16 cellular contexts compared by ENCODE assay signal in genomic region chr19:14492756-14493337, GRCh38. TPM values are rescaled to one million over a fixed set of nuclear protein-coding genes. Genes with fewer than 3 reads are reported as not detected.
DNase-seq lines count a peak whose midpoint lies in the region; ATAC-seq and TF ChIP-seq lines count a peak whose summit lies in the region.
"Had no signal": no experiment of that assay in that cellular context is flagged by ENCODE, and none has a peak within 500 bp of the region (broad histone marks: within the 10 kb centered on the region; RNA-seq: fewer than 3 reads in every experiment).

No MANE protein-coding gene starts in this region.

- peak; percentile 83 for DNase-seq in DMS 273 (lab: John Stamatoyannopoulos, UW; ENCODE audit: unreplicated experiment)
- DNase-seq in DMS 273 treated with DMSO at 0.1 percent for 48 hours (lab: John Stamatoyannopoulos, UW), result no peak
- no peak for DNase-seq in neural crest cell (ENCODE audit: low read depth, low spot score)
- no peak for DNase-seq in RKO (ENCODE audit: low spot score)
- DNase-seq: activated CD4-positive, alpha-beta T cell treated with anti-CD3 and anti-CD28 coated beads, Interleukin-2, amount 10 ng/mL, durations not matched to agents 24 days and 14 days; activated gamma-delta T cell; mesenchymal stem cell; NCI-H526 treated with DMSO at 0.1 percent for 48 hours; Right ventricle myocardium superior; spleen; stimulated activated CD4-positive, alpha-beta T cell treated with anti-CD3 and anti-CD28 coated beads, Interleukin-4, amount 100 ng/mL, for 4 hours; upper lobe of right lung had no signal

- TF ChIP-seq CTCF in neural crest cell (conservative IDR thresholded peaks at IDR 0.05), result no peak

- H3K4me1 Mint-ChIP-seq in activated T-helper 17 cell treated with anti-CD3 and anti-CD28 coated beads, Interleukin-2, amount 50 U/mL, for 72 hours, result peaks cover 13% of the 10 kb centered on the region
- peaks cover 30% of the 10 kb centered on the region for H3K4me1 Mint-ChIP-seq in neural crest cell

- H3K4me3 Mint-ChIP-seq in activated T-helper 17 cell treated with anti-CD3 and anti-CD28 coated beads, Interleukin-2, amount 50 U/mL, for 72 hours, result no peak overlapping the region
- H3K4me3 Mint-ChIP-seq in neural crest cell, result peak overlapping the region; percentile 66
- H3K4me3 Mint-ChIP-seq: activated CD4-positive, alpha-beta T cell treated with anti-CD3 and anti-CD28 coated beads, Interleukin-2, amount 10 ng/mL, durations not matched to agents 24 days and 14 days had no signal

- peak overlapping the region; percentile 61 for H3K27ac Mint-ChIP-seq in activated T-helper 17 cell treated with anti-CD3 and anti-CD28 coated beads, Interleukin-2, amount 50 U/mL, for 72 hours
- peak overlapping the region; percentile 35 for H3K27ac Mint-ChIP-seq in neural crest cell (ENCODE audit: unreplicated experiment)
- H3K27ac Mint-ChIP-seq: activated CD4-positive, alpha-beta T cell treated with anti-CD3 and anti-CD28 coated beads, Interleukin-2, amount 10 ng/mL, durations not matched to agents 24 days and 14 days had no signal

- no peaks in the 10 kb centered on the region for H3K27me3 Mint-ChIP-seq in activated T-helper 17 cell treated with anti-CD3 and anti-CD28 coated beads, Interleukin-2, amount 50 U/mL, for 72 hours
- H3K27me3 Mint-ChIP-seq in neural crest cell (ENCODE audit: low read depth), result no peaks in the 10 kb centered on the region
- H3K27me3 Mint-ChIP-seq: activated CD4-positive, alpha-beta T cell treated with anti-CD3 and anti-CD28 coated beads, Interleukin-2, amount 10 ng/mL, durations not matched to agents 24 days and 14 days had no signal

- no peak for ATAC-seq in activated T-helper 17 cell treated with anti-CD3 and anti-CD28 coated beads, Interleukin-2, amount 50 U/mL, for 72 hours (replicated peaks)
- no peak for ATAC-seq in GM18498 (IDR thresholded peaks at IDR 0.05; ENCODE audit: unreplicated experiment)
- ATAC-seq: esophagus mucosa, gastroesophageal sphincter, upper lobe of right lung had no signal

- H3K36me3 Mint-ChIP-seq in activated T-helper 17 cell treated with anti-CD3 and anti-CD28 coated beads, Interleukin-2, amount 50 U/mL, for 72 hours (ENCODE audit: low read depth), result peaks cover 34% of the 10 kb centered on the region
- peaks cover 16% of the 10 kb centered on the region for H3K36me3 Mint-ChIP-seq in neural crest cell (ENCODE audit: low read depth)

- H3K9me3 Mint-ChIP-seq in activated T-helper 17 cell treated with anti-CD3 and anti-CD28 coated beads, Interleukin-2, amount 50 U/mL, for 72 hours, result no peaks in the 10 kb centered on the region
- H3K9me3 Mint-ChIP-seq in neural crest cell, result no peaks in the 10 kb centered on the region
- H3K9me3 Mint-ChIP-seq: activated CD4-positive, alpha-beta T cell treated with anti-CD3 and anti-CD28 coated beads, Interleukin-2, amount 10 ng/mL, durations not matched to agents 24 days and 14 days had no signal

RNA-seq across cellular contexts. Expression of gene GIPC1, which starts 3.1 kb away (rescaled TPM):
- total RNA-seq in activated T-helper 17 cell treated with anti-CD3 and anti-CD28 coated beads, Interleukin-2, amount 50 U/mL, for 72 hours, result 10 to 100 TPM; 23.4 to 44.9 TPM
- total RNA-seq in neural crest cell, result 72.5 and 73.0 TPM in 2 replicates

RNA-seq across cellular contexts. Expression of gene PTGER1, which starts 17.7 kb away (rescaled TPM):
- total RNA-seq in activated T-helper 17 cell treated with anti-CD3 and anti-CD28 coated beads, Interleukin-2, amount 50 U/mL, for 72 hours, result under 1 TPM in 1 of 2 donors, not detected in 1; 0.17 TPM
- total RNA-seq in neural crest cell, result 0.27 and 0.40 TPM in 2 replicates
- total RNA-seq: Right ventricle myocardium superior had no signal

RNA-seq across cellular contexts. Expression of gene DNAJB1, which starts 25.4 kb away (rescaled TPM):
- total RNA-seq in activated T-helper 17 cell treated with anti-CD3 and anti-CD28 coated beads, Interleukin-2, amount 50 U/mL, for 72 hours, result 100 to 1,000 TPM in 1 of 2 donors, 10 to 100 TPM in 1; 79.4 to 140 TPM
- 89.4 and 94.2 TPM in 2 replicates for total RNA-seq in neural crest cell

RNA-seq across cellular contexts. Expression of gene TECR, which starts 36.5 kb away (rescaled TPM):
- 100 to 1,000 TPM; 100 to 139 TPM for total RNA-seq in activated T-helper 17 cell treated with anti-CD3 and anti-CD28 coated beads, Interleukin-2, amount 50 U/mL, for 72 hours
- total RNA-seq in neural crest cell, result 177 and 185 TPM in 2 replicates

RNA-seq across cellular contexts. Expression of gene PKN1, which starts 59.7 kb away (rescaled TPM):
- total RNA-seq in activated T-helper 17 cell treated with anti-CD3 and anti-CD28 coated beads, Interleukin-2, amount 50 U/mL, for 72 hours, result 100 to 1,000 TPM; 121 to 171 TPM
- 118 and 126 TPM in 2 replicates for total RNA-seq in neural crest cell
